In the genomic region with DNA sequence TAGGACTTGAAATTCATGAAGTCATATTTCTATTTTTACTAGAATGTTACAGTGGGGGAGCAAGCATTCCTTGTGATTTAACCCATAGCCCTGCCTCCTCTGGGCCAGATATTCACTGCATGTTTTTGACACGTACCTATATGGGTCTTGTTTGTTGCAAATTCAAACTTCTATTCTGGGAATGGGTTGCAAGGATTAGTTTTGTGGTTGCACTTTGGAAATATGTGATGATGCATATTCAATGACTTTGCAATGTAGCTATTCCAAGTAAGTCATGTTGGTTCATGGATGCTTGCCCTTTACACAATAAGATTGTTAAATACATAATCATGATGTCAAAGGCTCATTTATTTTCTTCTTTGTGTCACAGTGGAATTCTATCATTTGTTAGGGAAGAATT, we compare ENCODE assay signal across 17 cellular contexts.
"Had no signal": no experiment of that assay in that cellular context is flagged by ENCODE, and none has a peak within 500 bp of the region (broad histone marks: within the 10 kb centered on the region; RNA-seq: fewer than 3 reads in every experiment).

No MANE protein-coding gene starts in this region.

- ATAC-seq: activated CD4-positive, CD25-positive, alpha-beta regulatory T cell treated with anti-CD3 and anti-CD28 coated beads, Interleukin-2, amount 50 U/mL, for 24 hours; mucosa of descending colon; natural killer cell; psoas muscle had no signal

- H3K27ac ChIP-seq: cardiac muscle cell, colonic mucosa, psoas muscle, stomach had no signal

- H3K27me3 Mint-ChIP-seq: activated naive CD4-positive, alpha-beta T cell treated with anti-CD3 and anti-CD28 coated beads, Interleukin-2, amount 50 U/mL, for 24 hours had no signal

- H3K36me3 Mint-ChIP-seq: activated naive CD4-positive, alpha-beta T cell treated with anti-CD3 and anti-CD28 coated beads, Interleukin-2, amount 50 U/mL, for 24 hours; natural killer cell had no signal

- H3K4me1 ChIP-seq: colonic mucosa, psoas muscle, stomach, uterus had no signal

- H3K4me2 ChIP-seq: SK-N-SH had no signal

- H3K36me3 ChIP-seq: cardiac muscle cell, colonic mucosa, stomach, uterus had no signal

- H3K4me1 Mint-ChIP-seq: activated naive CD4-positive, alpha-beta T cell treated with anti-CD3 and anti-CD28 coated beads, Interleukin-2, amount 50 U/mL, for 24 hours; natural killer cell had no signal

- H3K9me3 ChIP-seq: colonic mucosa, SK-N-SH, uterus had no signal

- H3K4me3 Mint-ChIP-seq: activated naive CD4-positive, alpha-beta T cell treated with anti-CD3 and anti-CD28 coated beads, Interleukin-2, amount 50 U/mL, for 24 hours; natural killer cell had no signal

- DNase-seq: activated CD4-positive, alpha-beta T cell treated with anti-CD3 and anti-CD28 coated beads, Interleukin-2, amount 50 U/mL, for 4 hours; activated T-cell treated with anti-CD3 and anti-CD28 coated beads, Interleukin-2, amount 50 U/mL, for 1 hour; amygdala; colonic mucosa; effector CD4-positive, alpha-beta T cell; mammary epithelial cell; mucosa of descending colon; natural killer cell; psoas muscle; SK-N-SH; stimulated activated CD4-positive, alpha-beta T cell treated with anti-CD3 and anti-CD28 coated beads, Interleukin-4, amount 100 ng/mL, for 1 hour; stimulated activated CD8-positive, alpha-beta memory T cell treated with anti-CD3 and anti-CD28 coated beads, Interleukin-4, amount 100 ng/mL, for 48 hours; stomach; uterus had no signal

- H3K27ac Mint-ChIP-seq: activated naive CD4-positive, alpha-beta T cell treated with anti-CD3 and anti-CD28 coated beads, Interleukin-2, amount 50 U/mL, for 24 hours; natural killer cell had no signal

- H3K4me3 ChIP-seq: cardiac muscle cell, colonic mucosa, mucosa of descending colon, psoas muscle, stomach, uterus had no signal

- H3K9ac ChIP-seq: SK-N-SH had no signal

- H3K27me3 ChIP-seq: cardiac muscle cell, colonic mucosa, stomach, uterus had no signal
